In the genomic region with DNA sequence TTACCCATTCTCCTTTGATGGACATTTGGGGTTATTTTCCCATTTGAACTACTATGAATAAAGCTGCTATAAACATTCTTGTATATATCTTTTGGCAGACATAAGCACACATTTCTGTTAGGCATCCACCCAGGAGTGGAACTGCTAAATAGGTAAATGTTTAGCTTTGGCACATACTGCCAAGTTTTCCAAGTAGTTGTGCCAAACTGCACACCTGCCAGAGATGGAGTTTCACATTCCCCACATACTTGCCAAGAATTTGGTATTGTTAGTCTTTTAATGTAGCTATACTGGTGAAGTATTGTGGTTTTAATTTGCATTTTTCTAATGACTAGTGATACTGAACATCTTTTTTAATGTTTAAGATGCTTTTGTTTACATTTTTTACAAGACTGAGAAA, we compare ENCODE assay signal across 20 cellular contexts.
"Had no signal": no experiment of that assay in that cellular context is flagged by ENCODE, and none has a peak within 500 bp of the region (broad histone marks: within the 10 kb centered on the region; RNA-seq: fewer than 3 reads in every experiment).

No MANE protein-coding gene starts in this region.

- H3K4me3 ChIP-seq: dorsolateral prefrontal cortex, heart left ventricle, left ventricle myocardium inferior, lower lobe of right lung, neural progenitor cell, ovary, skin epidermis had no signal

- H3K9ac ChIP-seq: neural progenitor cell had no signal

- H3K4me3 Mint-ChIP-seq: memory B cell; mesothelial cell of epicardium; natural killer cell treated with Interleukin-12 subunit alpha and Interleukin-12 subunit beta and Interleukin-15 and Interleukin-18, amount 100 ng/mL, for 72 hours; neural progenitor cell; type B pancreatic cell had no signal

- H3K4me2 ChIP-seq: neural progenitor cell had no signal

- H2AFZ ChIP-seq: neural progenitor cell had no signal

- H3K27me3 Mint-ChIP-seq: progenitor cell of endocrine pancreas had no signal

- H3K9me3 ChIP-seq: ovary had no signal

- H3K4me1 ChIP-seq: heart left ventricle, left ventricle myocardium inferior, lower lobe of right lung had no signal

- H3K36me3 Mint-ChIP-seq: natural killer cell treated with Interleukin-12 subunit alpha and Interleukin-12 subunit beta and Interleukin-15 and Interleukin-18, amount 100 ng/mL, for 72 hours; type B pancreatic cell had no signal

- H3K27me3 ChIP-seq: dorsolateral prefrontal cortex, heart left ventricle, neural progenitor cell, ovary had no signal

- H3K4me1 Mint-ChIP-seq: memory B cell had no signal

- H3K27ac ChIP-seq: heart left ventricle, left ventricle myocardium inferior, lower lobe of right lung, neural progenitor cell, ovary, skin epidermis had no signal

- H3K27ac Mint-ChIP-seq: memory B cell; mesothelial cell of epicardium; natural killer cell treated with Interleukin-12 subunit alpha and Interleukin-12 subunit beta and Interleukin-15 and Interleukin-18, amount 100 ng/mL, for 72 hours; neural progenitor cell; progenitor cell of endocrine pancreas; type B pancreatic cell had no signal

- DNase-seq: cortex of kidney; dorsolateral prefrontal cortex; effector CD8-positive, alpha-beta T cell; heart left ventricle; hypothalamus; islet precursor cell; left ventricle myocardium inferior; lower lobe of right lung; nucleus accumbens; ovary; retina; stimulated activated CD4-positive, alpha-beta T cell treated with anti-CD3 and anti-CD28 coated beads, Interleukin-12 subunit alpha, Interleukin-12 subunit beta, amount 100 ng/mL, for 4 hours; stimulated activated naive CD4-positive, alpha-beta T cell had no signal

- H3K36me3 ChIP-seq: heart left ventricle, left ventricle myocardium inferior, lower lobe of right lung, neural progenitor cell, ovary had no signal
